ENCODE assay signal across 16 cellular contexts in the genomic region with DNA sequence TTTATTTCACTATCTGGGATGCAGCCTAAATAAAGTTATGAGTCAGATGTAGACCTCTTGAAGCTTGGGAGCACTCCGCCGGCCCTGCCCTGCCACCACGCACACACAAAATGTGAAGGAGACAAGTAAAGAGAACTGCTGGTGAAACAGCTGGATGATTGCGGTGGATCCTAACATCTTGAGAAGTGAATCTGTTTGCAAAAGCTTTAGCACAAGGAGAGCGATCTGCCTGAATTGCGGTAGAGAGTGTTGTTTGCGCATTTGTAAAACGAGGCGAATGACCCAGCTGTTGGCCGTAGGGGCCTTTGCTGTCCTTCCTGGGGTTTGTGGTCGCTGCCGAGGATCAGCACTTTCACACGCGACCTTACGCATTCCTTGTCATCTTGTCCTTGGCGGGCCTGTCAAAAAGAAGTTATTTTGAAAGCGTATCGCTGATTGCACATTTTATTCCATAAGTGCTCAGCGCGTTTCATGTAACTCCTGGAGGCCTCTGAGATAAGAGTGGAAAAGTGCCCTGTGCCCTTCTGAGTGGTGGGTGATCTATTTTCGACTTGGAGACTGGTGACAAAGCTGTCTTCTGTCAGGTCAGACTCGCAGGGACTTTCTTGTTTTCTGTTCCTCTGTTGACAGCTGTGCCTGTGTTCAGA. TPM values are rescaled to one million over a fixed set of nuclear protein-coding genes. Genes with fewer than 3 reads are reported as not detected.
A peak's percentile ranks its signal among the peaks of the same experiment; 100 is the strongest.
DNase-seq lines count a peak whose midpoint lies in the region; ATAC-seq, FAIRE-seq and TF ChIP-seq lines count a peak whose summit lies in the region.
"Had no signal": no experiment of that assay in that cellular context is flagged by ENCODE, and none has a peak within 500 bp of the region (broad histone marks: within the 10 kb centered on the region; RNA-seq: fewer than 3 reads in every experiment).

No MANE protein-coding gene starts in this region.

- H4K20me1 ChIP-seq in endothelial cell of umbilical vein (replicated peaks; ENCODE audit: control insufficient read depth, extremely low read depth, insufficient read depth, low read length), result no peaks in the 10 kb centered on the region

- H3K9ac ChIP-seq in endothelial cell of umbilical vein (replicated peaks; ENCODE audit: extremely low read depth, insufficient read depth, low read length), result no peak overlapping the region

- H3K4me1 ChIP-seq in endothelial cell of umbilical vein (ENCODE audit: control insufficient read depth, extremely low read depth, insufficient read depth, low read length), result no peaks in the 10 kb centered on the region

- H3K27ac ChIP-seq in endothelial cell of umbilical vein (ENCODE audit: insufficient read depth, low read depth, low read length), result no peak overlapping the region

- H3K27me3 ChIP-seq in endothelial cell of umbilical vein (ENCODE audit: control insufficient read depth in 2 of 2, insufficient read depth in 2 of 2, low read length in 2 of 2), result peaks cover 6% of the 10 kb centered on the region in 2 experiments

- dilution Hi-C loops in endothelial cell of umbilical vein (cut with MboI; ENCODE audit: extremely low pct_ligation_motif_present, low sequenced_read_pairs), result no loop called here

- CTCF ChIA-PET in endothelial cell of umbilical vein (lab: Charles Lee), result interaction anchor here (0.9 to 1.8 kb wide), 2 partner anchors 12 to 374 kb away, joined by 4 read pairs; no protein-coding TSS in a partner anchor

- no peak overlapping the region for H3K4me2 ChIP-seq in endothelial cell of umbilical vein (ENCODE audit: insufficient read depth, low read length)

- peak; percentile 31 for FAIRE-seq in endothelial cell of umbilical vein (lab: Jason Lieb, UNC)

- H3K9me1 ChIP-seq in endothelial cell of umbilical vein (replicated peaks; ENCODE audit: control insufficient read depth, extremely low read depth, insufficient read depth, low read length), result no peaks in the 10 kb centered on the region

- no peak overlapping the region for H3K4me3 ChIP-seq in endothelial cell of umbilical vein (replicated peaks in 1 of 3; ENCODE audit: insufficient read depth in 1 of 3, low read depth in 1 of 3, low read length in 3 of 3)

- ATAC-seq in HG03442 (IDR thresholded peaks at IDR 0.05; ENCODE audit: unreplicated experiment) (no peak), GM19328 (IDR thresholded peaks at IDR 0.05; ENCODE audit: unreplicated experiment) (no peak)
- ATAC-seq: T-cell had no signal

- H3K36me3 ChIP-seq in endothelial cell of umbilical vein (ENCODE audit: control insufficient read depth in 2 of 2, extremely low read depth in 1 of 2, insufficient read depth in 2 of 2, low read length in 2 of 2), result no peaks in the 10 kb centered on the region

- POLR2A ChIA-PET in endothelial cell of umbilical vein (lab: Charles Lee), result no interaction called here

- DNase-seq in AG08396 (ENCODE audit: low spot score) (peak; percentile 42), LHCN-M2 (ENCODE audit: low read depth) (peak; percentile 34), endothelial cell of umbilical vein (ENCODE audit: low read depth, low spot score) (no peak), iris pigment epithelial cell (ENCODE audit: low read depth) (peak; percentile 54), superior temporal gyrus (ENCODE audit: extremely low spot score) (no peak)
- no peak for DNase-seq in activated naive CD4-positive, alpha-beta T cell treated with anti-CD3 and anti-CD28 coated beads, Interleukin-2, amount 50 U/mL, for 16 hours
- DNase-seq: activated CD4-positive, CD25-positive, alpha-beta regulatory T cell; GF-D8; kidney glomerular epithelial cell; MM.1S; NCI-H2029 treated with DMSO at 0.1 percent for 48 hours; NCI-H774; posterior cingulate gyrus; T-cell had no signal

- H3K9me3 ChIP-seq in endothelial cell of umbilical vein (replicated peaks; ENCODE audit: control insufficient read depth, insufficient read depth, low read length), result no peaks in the 10 kb centered on the region

- no peaks in the 10 kb centered on the region for H3K79me2 ChIP-seq in endothelial cell of umbilical vein (ENCODE audit: control insufficient read depth, insufficient read depth, low read length)

- no peak for TF ChIP-seq POLR2A in endothelial cell of umbilical vein (IDR thresholded peaks at IDR 0.05; ENCODE audit: low read depth, low read length)

- BruUV-seq in endothelial cell of umbilical vein (replicated peaks; lab: Mats Ljungman, UMichigan), result no TSS peak

- intact Hi-C loops in endothelial cell of umbilical vein (cut with micrococcal nuclease), result no loop called here

- no peak for TF ChIP-seq CTCF in endothelial cell of umbilical vein (IDR thresholded peaks at IDR 0.05; ENCODE audit: extremely low read depth in 1 of 2, insufficient read depth in 1 of 2, low read depth in 1 of 2, low read length in 2 of 2)

- no peak overlapping the region for H2AFZ ChIP-seq in endothelial cell of umbilical vein (ENCODE audit: low read depth, low read length)

TF ChIP-seq in endothelial cell of umbilical vein, 7 proteins besides CTCF, POLR2A, EP300 and RAD21:
- TF ChIP-seq, protein P1, sequence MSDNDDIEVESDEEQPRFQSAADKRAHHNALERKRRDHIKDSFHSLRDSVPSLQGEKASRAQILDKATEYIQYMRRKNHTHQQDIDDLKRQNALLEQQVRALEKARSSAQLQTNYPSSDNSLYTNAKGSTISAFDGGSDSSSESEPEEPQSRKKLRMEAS (IDR thresholded peaks at IDR 0.05; ENCODE audit: insufficient read depth, insufficient read length), result no peak
- TF ChIP-seq POLR2AphosphoS5 (IDR thresholded peaks at IDR 0.05; ENCODE audit: insufficient read depth, low read depth, low read length), result no peak
- no peak for TF ChIP-seq FOS (IDR thresholded peaks at IDR 0.05; ENCODE audit: borderline replicate concordance, insufficient read depth, low read length)
- no peak for TF ChIP-seq EZH2 (IDR thresholded peaks at IDR 0.05; ENCODE audit: borderline replicate concordance, low read depth, low read length, severe bottlenecking)
- no peak for TF ChIP-seq MYC (IDR thresholded peaks at IDR 0.05; ENCODE audit: low read depth, low read length)
- TF ChIP-seq JUN (IDR thresholded peaks at IDR 0.05; ENCODE audit: borderline replicate concordance, insufficient read depth, insufficient read length, low read depth), result no peak
- TF ChIP-seq GATA2 (IDR thresholded peaks at IDR 0.05; ENCODE audit: insufficient read depth, insufficient read length, low read depth, low read length), result no peak

RNA-seq across cellular contexts. Expression of a gene that starts 40.8 kb away (rescaled TPM):
- total RNA-seq in LHCN-M2 (2014; rRNA removed) (0.51 and 0.57 TPM in 2 replicates), endothelial cell of umbilical vein (not detected in 2 replicates)
- polyA plus RNA-seq in LHCN-M2 (2012), result 0.50 TPM
- 0.02 and 0.04 TPM in 2 replicates for polyA plus RNA-seq in endothelial cell of umbilical vein
- polyA plus RNA-seq in endothelial cell of umbilical vein (2011; cell fraction: cytosol; rRNA removed), result not detected in 2 replicates
- polyA plus RNA-seq in endothelial cell of umbilical vein (2011; cell fraction: nucleus; rRNA removed), result 0.14 and 0.20 TPM in 2 replicates
- 0.14 TPM in 1 of 2 replicates, not detected in the other for polyA plus RNA-seq in endothelial cell of umbilical vein (2012)
- 0.02 TPM in 1 of 2 replicates, not detected in the other for polyA minus RNA-seq in endothelial cell of umbilical vein
- not detected for polyA minus RNA-seq in endothelial cell of umbilical vein (2011; cell fraction: cytosol; rRNA and poly(A)+ RNA removed)
- polyA minus RNA-seq in endothelial cell of umbilical vein (2011; cell fraction: nucleus; rRNA and poly(A)+ RNA removed), result 0.24 TPM in 1 of 2 replicates, not detected in the other

Comparison
In these comparisons a context has a peak if more than half of its experiments do, and no peak if none do; other contexts are left out.
1. DNase-seq: peak in AG08396 (single experiment), LHCN-M2 (single experiment) and iris pigment epithelial cell (single experiment); none in endothelial cell of umbilical vein (single experiment), superior temporal gyrus (single experiment) and activated naive CD4-positive, alpha-beta T cell treated with anti-CD3 and anti-CD28 coated beads, Interleukin-2, amount 50 U/mL, for 16 hours (single experiment).